ENCODE assay signal across 8 cellular contexts in the genomic region with DNA sequence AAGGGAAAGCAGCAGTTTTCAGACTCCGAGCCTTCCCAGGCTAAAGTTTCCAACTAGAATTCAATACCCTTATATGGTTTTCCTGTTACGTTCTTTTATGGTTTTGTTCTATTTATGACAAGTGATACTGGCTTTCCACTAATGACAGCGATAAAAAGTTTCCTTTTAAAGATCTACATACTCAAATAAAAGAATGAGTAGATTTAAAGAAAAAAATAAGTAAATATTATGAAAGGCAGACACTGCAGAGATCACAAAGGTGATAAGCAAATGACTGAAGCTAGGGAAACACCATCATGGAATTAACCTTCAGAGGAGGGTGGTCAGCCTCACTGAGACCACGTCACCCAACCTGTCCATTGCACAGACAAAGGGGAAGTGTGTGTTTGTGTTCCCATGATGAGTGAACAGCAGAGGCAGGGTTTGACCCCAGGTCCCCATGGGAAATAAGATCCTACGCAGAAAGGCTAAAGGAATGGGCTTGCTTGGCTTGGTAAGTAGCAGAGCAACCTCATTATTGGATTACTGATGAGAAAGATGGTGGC. TPM values are rescaled to one million over a fixed set of nuclear protein-coding genes. Genes with fewer than 3 reads are reported as not detected.
DNase-seq lines count a peak whose midpoint lies in the region; ATAC-seq and TF ChIP-seq lines count a peak whose summit lies in the region.

No MANE protein-coding gene starts in this region.

- H3K4me3 ChIP-seq in psoas muscle (peak overlapping the region; percentile 33), lower leg skin (ENCODE audit: low read depth, poor library complexity, severe bottlenecking) (no peak overlapping the region), body of pancreas (no peak overlapping the region)

- H3K36me3 ChIP-seq in psoas muscle (ENCODE audit: insufficient read depth in 1 of 2, low read depth in 1 of 2) (no peaks in the 10 kb centered on the region), body of pancreas (replicated peaks in 1 of 2; ENCODE audit: insufficient read depth in 1 of 2, low read depth in 2 of 2) (no peaks in the 10 kb centered on the region)

- H3K27me3 Mint-ChIP-seq in central memory CD8-positive, alpha-beta T cell, result no peaks in the 10 kb centered on the region

- WGBS in psoas muscle, 3 donors, result 42 to 53% (median 51%) methylated on average over 5 of the region's 5 CpGs
- 43 to 53% methylated on average over 5 of the region's 5 CpGs for WGBS in lower leg skin, 2 donors
- 69 to 76% methylated on average over 5 of the region's 5 CpGs for WGBS in body of pancreas, 2 donors

- no peak for TF ChIP-seq POLR2A in lower leg skin (IDR thresholded peaks at IDR 0.05)
- TF ChIP-seq POLR2A in body of pancreas (IDR thresholded peaks at IDR 0.05), result no peak

- H3K4me1 Mint-ChIP-seq in central memory CD8-positive, alpha-beta T cell, result peaks cover 80% of the 10 kb centered on the region

- peak; percentile 80 for DNase-seq in activated effector memory CD4-positive, alpha-beta T cell treated with anti-CD3 and anti-CD28 coated beads, Interleukin-2, amount 50 U/mL, for 16 hours
- no peak for DNase-seq in activated effector memory CD4-positive, alpha-beta T cell treated with Interleukin-2 at 50 U/mL for 16 hours
- DNase-seq in central memory CD8-positive, alpha-beta T cell (ENCODE audit: low spot score in 2 of 2), result no peak
- no peak for DNase-seq in psoas muscle
- no peak for DNase-seq in effector CD4-positive, alpha-beta T cell
- DNase-seq in lower leg skin (ENCODE audit: low spot score in 2 of 2), result no peak
- no peak for DNase-seq in body of pancreas

- ATAC-seq in HG03565 (IDR thresholded peaks at IDR 0.05; ENCODE audit: unreplicated experiment), result peak; percentile 17
- ATAC-seq in central memory CD8-positive, alpha-beta T cell (replicated peaks; ENCODE audit: extremely low read depth, poor library complexity, severe bottlenecking), result peak; percentile 3
- no peak for ATAC-seq in psoas muscle
- ATAC-seq in body of pancreas, result no peak

- H3K27me3 ChIP-seq in psoas muscle (ENCODE audit: insufficient read depth in 3 of 3, low read length in 2 of 3) (no peaks in the 10 kb centered on the region), body of pancreas (no peaks in the 10 kb centered on the region)

- H3K9me3 Mint-ChIP-seq in central memory CD8-positive, alpha-beta T cell, result no peaks in the 10 kb centered on the region

- H3K4me3 Mint-ChIP-seq in central memory CD8-positive, alpha-beta T cell, result peak overlapping the region; percentile 89

- H3K9me3 ChIP-seq in psoas muscle (no peaks in the 10 kb centered on the region), body of pancreas (no peaks in the 10 kb centered on the region)

- H3K27ac Mint-ChIP-seq in central memory CD8-positive, alpha-beta T cell (ENCODE audit: low read depth), result peak overlapping the region; percentile 77

- TF ChIP-seq CTCF in psoas muscle (IDR thresholded peaks at IDR 0.05) (no peak), lower leg skin (IDR thresholded peaks at IDR 0.05) (no peak), body of pancreas (IDR thresholded peaks at IDR 0.05) (no peak)

- peak overlapping the region; percentile 81 for H3K27ac ChIP-seq in psoas muscle
- peak overlapping the region in 2 of 4 donors; percentile 15 to 79 for H3K27ac ChIP-seq in body of pancreas

- H3K36me3 Mint-ChIP-seq in central memory CD8-positive, alpha-beta T cell (ENCODE audit: insufficient read depth), result peaks cover 32% of the 10 kb centered on the region

- H3K4me1 ChIP-seq in psoas muscle (peaks cover 87% of the 10 kb centered on the region), body of pancreas (peaks cover 67% of the 10 kb centered on the region)

- intact Hi-C loops in psoas muscle (cut with DNase I) (no loop called here), lower leg skin (cut with DNase I; ENCODE audit: low total_unique reads) (no loop called here), body of pancreas (cut with DNase I) (no loop called here)

RNA-seq across cellular contexts. Expression of a gene that starts 4.0 kb away (rescaled TPM):
- total RNA-seq in psoas muscle, result 10 to 100 TPM; 12.5 to 20.4 (median 15.9) TPM
- polyA plus RNA-seq in psoas muscle, result 10 to 100 TPM; 14.8 to 21.8 (median 19.0) TPM
- total RNA-seq in lower leg skin, result 10 to 100 TPM; 14.5 to 56.5 (median 23.2) TPM
- total RNA-seq in body of pancreas, result 10 to 100 TPM; 14.8 to 17.1 TPM

RNA-seq across cellular contexts. Expression of a gene that starts 49.8 kb away (rescaled TPM):
- not detected for total RNA-seq in psoas muscle
- under 1 TPM; 0.01 to 0.03 (median 0.03) TPM for polyA plus RNA-seq in psoas muscle
- under 1 TPM; 0.06 to 0.27 (median 0.14) TPM for total RNA-seq in lower leg skin
- total RNA-seq in body of pancreas, result not detected

Comparison
In these comparisons a context has a peak if more than half of its experiments do, and no peak if none do; other contexts are left out.
1. ATAC-seq: peak in HG03565 (single experiment) and central memory CD8-positive, alpha-beta T cell (single experiment); none in psoas muscle (0 of 4) and body of pancreas (single experiment).